ENCODE assay signal across 13 cellular contexts in the genomic region with DNA sequence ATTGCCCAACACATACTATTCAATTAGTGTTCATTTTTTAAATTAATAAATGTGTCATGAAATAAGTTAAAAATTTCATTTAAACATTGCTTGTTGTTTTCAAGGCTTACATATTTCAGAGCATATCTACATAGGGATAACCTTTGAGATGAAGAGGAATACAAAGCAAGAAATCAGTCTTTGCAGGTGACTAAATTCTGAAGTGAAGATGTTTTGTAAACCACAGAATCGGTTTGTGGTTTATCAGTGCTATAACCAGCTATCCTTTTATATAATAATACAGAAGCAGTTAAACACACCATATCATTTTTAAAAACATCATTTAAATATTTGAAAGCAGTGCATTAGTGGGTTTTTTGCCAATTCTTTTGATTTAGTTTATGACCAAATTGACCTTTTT. TPM values are rescaled to one million over a fixed set of nuclear protein-coding genes. Genes with fewer than 3 reads are reported as not detected.
DNase-seq lines count a peak whose midpoint lies in the region; ATAC-seq and TF ChIP-seq lines count a peak whose summit lies in the region.
"Had no signal": no experiment of that assay in that cellular context is flagged by ENCODE, and none has a peak within 500 bp of the region (broad histone marks: within the 10 kb centered on the region; RNA-seq: fewer than 3 reads in every experiment).

No MANE protein-coding gene starts in this region.

- no peaks in the 10 kb centered on the region for H3K79me1 ChIP-seq in neuronal stem cell (ENCODE audit: low read depth, low read length)

- peaks cover 98% of the 10 kb centered on the region for H3K4me1 ChIP-seq in KMS-11 (ENCODE audit: low read depth, poor library complexity, severe bottlenecking)
- H3K4me1 ChIP-seq in neuronal stem cell (ENCODE audit: control insufficient read depth in 2 of 2, insufficient read depth in 1 of 2, low read depth in 1 of 2, low read length in 2 of 2): no peaks in the 10 kb centered on the region
- peaks cover 0 to 33% (median 0%) of the 10 kb centered on the region in 3 donors for H3K4me1 ChIP-seq in esophagus squamous epithelium

- ATAC-seq in GM18502 (IDR thresholded peaks at IDR 0.05; ENCODE audit: poor library complexity, unreplicated experiment): peak; percentile 68
- peak; percentile 78 for ATAC-seq in GM19438 (IDR thresholded peaks at IDR 0.05; ENCODE audit: low read depth, unreplicated experiment)
- ATAC-seq in HG02884 (IDR thresholded peaks at IDR 0.05; ENCODE audit: unreplicated experiment): peak; percentile 68
- ATAC-seq: psoas muscle had no signal

- no peaks in the 10 kb centered on the region for H3K36me3 ChIP-seq in KMS-11 (ENCODE audit: insufficient read depth)
- H3K36me3 ChIP-seq in neuronal stem cell (replicated peaks in 1 of 2; ENCODE audit: control insufficient read depth in 2 of 2, insufficient read depth in 2 of 2, low read length in 2 of 2): no peaks in the 10 kb centered on the region
- peaks cover 0 to 6% (median 0%) of the 10 kb centered on the region in 3 donors for H3K36me3 ChIP-seq in esophagus squamous epithelium
- H3K36me3 ChIP-seq: suprapubic skin had no signal

- H2BK15ac ChIP-seq in neuronal stem cell (ENCODE audit: low read length): no peak overlapping the region

- H2BK12ac ChIP-seq in neuronal stem cell (ENCODE audit: low read length): no peak overlapping the region

- peak overlapping the region; percentile 1; the same call in 1 of the 2 replicates for H3K27ac ChIP-seq in KMS-11
- no peak overlapping the region for H3K27ac ChIP-seq in coronary artery
- no peak overlapping the region for H3K27ac ChIP-seq in neuronal stem cell (replicated peaks; ENCODE audit: low read length)
- H3K27ac ChIP-seq in esophagus squamous epithelium: no peak overlapping the region
- H3K27ac ChIP-seq: psoas muscle, suprapubic skin, VCaP had no signal

- peak overlapping the region; percentile 75 for H3K4me2 ChIP-seq in KMS-11
- no peak overlapping the region for H3K4me2 ChIP-seq in neuronal stem cell (ENCODE audit: insufficient read depth, low read length, poor library complexity, severe bottlenecking)

- no peak overlapping the region for H4K91ac ChIP-seq in neuronal stem cell (ENCODE audit: low read depth, low read length, poor library complexity)

- no peak overlapping the region for H3K4ac ChIP-seq in neuronal stem cell (ENCODE audit: low read length)

- no peak overlapping the region for H4K8ac ChIP-seq in neuronal stem cell (ENCODE audit: low read depth, low read length)

- no peak overlapping the region for H3K18ac ChIP-seq in neuronal stem cell (ENCODE audit: low read length)

- TF ChIP-seq CTCF in KMS-11 (conservative IDR thresholded peaks at IDR 0.05; ENCODE audit: low read depth, low read length) (no peak), coronary artery (IDR thresholded peaks at IDR 0.05) (no peak), esophagus squamous epithelium (IDR thresholded peaks at IDR 0.05) (no peak)

- H2BK120ac ChIP-seq in neuronal stem cell (ENCODE audit: low read depth, low read length): no peak overlapping the region

- H3K9me3 ChIP-seq in neuronal stem cell (replicated peaks in 1 of 2; ENCODE audit: control insufficient read depth in 2 of 2, insufficient read depth in 1 of 2, low read depth in 1 of 2, low read length in 2 of 2) (no peaks in the 10 kb centered on the region), esophagus squamous epithelium (no peaks in the 10 kb centered on the region)
- H3K9me3 ChIP-seq: mucosa of descending colon, psoas muscle, suprapubic skin had no signal

- H3K14ac ChIP-seq in neuronal stem cell (ENCODE audit: low read length): no peak overlapping the region

- H2AK5ac ChIP-seq in neuronal stem cell (ENCODE audit: low read depth, low read length): no peak overlapping the region

- no peak for TF ChIP-seq POLR2A in esophagus squamous epithelium (IDR thresholded peaks at IDR 0.05)

- intact Hi-C loops in esophagus squamous epithelium (cut with DNase I): no loop called here

- no peak overlapping the region for H3K23ac ChIP-seq in neuronal stem cell (ENCODE audit: low read depth, low read length, poor library complexity)

- H4K20me1 ChIP-seq in KMS-11 (ENCODE audit: insufficient read depth): no peaks in the 10 kb centered on the region

- H3K79me2 ChIP-seq in KMS-11 (ENCODE audit: insufficient read depth, low read depth): peaks cover 13% of the 10 kb centered on the region; the same call in 1 of the 2 replicates

- H2BK5ac ChIP-seq in neuronal stem cell (ENCODE audit: low read length): no peak overlapping the region

- DNase-seq in coronary artery (ENCODE audit: low spot score): no peak
- no peak for DNase-seq in neuronal stem cell (ENCODE audit: low spot score)
- no peak for DNase-seq in esophagus squamous epithelium (lab: John Stamatoyannopoulos, UW)
- no peak for DNase-seq in activated CD4-positive, alpha-beta T cell treated with anti-CD3 and anti-CD28 coated beads for 48 hours
- DNase-seq: mucosa of descending colon, NCI-H345, psoas muscle had no signal

- H2AFZ ChIP-seq in KMS-11 (ENCODE audit: low read depth) (no peak overlapping the region), neuronal stem cell (ENCODE audit: low read length) (no peak overlapping the region)

- H3K4me3 ChIP-seq in KMS-11 (IDR thresholded peaks at IDR 0.05; ENCODE audit: insufficient read depth, low read depth, low read length): no peak overlapping the region
- H3K4me3 ChIP-seq in coronary artery: no peak overlapping the region
- no peak overlapping the region for H3K4me3 ChIP-seq in neuronal stem cell (ENCODE audit: low read length in 2 of 2)
- no peak overlapping the region for H3K4me3 ChIP-seq in esophagus squamous epithelium
- H3K4me3 ChIP-seq: mucosa of descending colon, psoas muscle, suprapubic skin had no signal

- H3K9ac ChIP-seq in KMS-11: no peak overlapping the region
- no peak overlapping the region for H3K9ac ChIP-seq in neuronal stem cell (ENCODE audit: low read depth, low read length, poor library complexity)

- WGBS in neuronal stem cell (ENCODE audit: extremely low coverage in 2 of 2, insufficient read length in 2 of 2, insufficient replicate concordance in 1 of 2), 2 donors: no CpG with 5 or more reads among the region's 1 CpG
- WGBS in esophagus squamous epithelium, 2 donors: 73 to 76% methylated on average over 1 of the region's 1 CpG

- H3K27me3 ChIP-seq in KMS-11 (ENCODE audit: insufficient read depth, low read depth) (no peaks in the 10 kb centered on the region), neuronal stem cell (ENCODE audit: control insufficient read depth in 3 of 3, insufficient read depth in 3 of 3, low read depth in 1 of 3, low read length in 3 of 3) (no peaks in the 10 kb centered on the region), esophagus squamous epithelium (no peaks in the 10 kb centered on the region)
- H3K27me3 ChIP-seq: suprapubic skin had no signal

RNA-seq across cellular contexts. Expression of a gene that starts 26.9 kb away (rescaled TPM):
- 0.07 TPM for polyA plus RNA-seq in neuronal stem cell (2013, experiment 1 of 2)
- polyA plus RNA-seq in neuronal stem cell (2013, experiment 2 of 2): 0.04 TPM
- total RNA-seq in esophagus squamous epithelium: 1 to 10 TPM; 1.3 to 4.7 (median 4.0) TPM

RNA-seq across cellular contexts. Expression of a gene that starts 59.4 kb away (rescaled TPM):
- polyA plus RNA-seq in neuronal stem cell (2013, experiment 1 of 2): 12.4 TPM
- polyA plus RNA-seq in neuronal stem cell (2013, experiment 2 of 2): 12.1 TPM
- 10 to 100 TPM in 3 of 4 donors, 1 to 10 TPM in 1; 9.6 to 25.1 (median 20.5) TPM for total RNA-seq in esophagus squamous epithelium
